Comparison of ENCODE assay signal across 18 cellular contexts in genomic region chr12:15158114-15158513, GRCh38.
"Had no signal": no experiment of that assay in that cellular context is flagged by ENCODE, and none has a peak within 500 bp of the region (broad histone marks: within the 10 kb centered on the region; RNA-seq: fewer than 3 reads in every experiment).

No MANE protein-coding gene starts in this region.

- H3K9me3 ChIP-seq: adrenal gland, pancreas, prostate gland had no signal

- H3K4me1 ChIP-seq: pancreas, prostate gland had no signal

- DNase-seq: activated CD4-positive, alpha-beta T cell treated with anti-CD3 and anti-CD28 coated beads for 48 hours; activated CD4-positive, alpha-beta T cell treated with anti-CD3 and anti-CD28 coated beads, Interleukin-2, amount 50 U/mL, for 48 hours; activated CD8-positive, alpha-beta memory T cell treated with anti-CD3 and anti-CD28 coated beads for 24 hours; activated effector memory CD4-positive, alpha-beta T cell treated with Interleukin-2 at 50 U/mL for 16 hours; activated naive CD4-positive, alpha-beta T cell treated with Interleukin-2 at 50 U/mL for 16 hours; activated naive CD8-positive, alpha-beta T cell treated with anti-CD3 and anti-CD28 coated beads for 36 hours; brain microvascular endothelial cell; central memory CD4-positive, alpha-beta T cell; foreskin fibroblast; kidney glomerular epithelial cell; pancreas; retina; stimulated activated CD4-positive, alpha-beta T cell treated with anti-CD3 and anti-CD28 coated beads, Interleukin-4, amount 100 ng/mL, for 24 hours; SW 1271; T-helper 9 cell had no signal

- H3K27me3 ChIP-seq: adrenal gland, brain microvascular endothelial cell, pancreas had no signal

- H3K27ac ChIP-seq: brain microvascular endothelial cell, pancreas, VCaP had no signal

- H3K36me3 ChIP-seq: adrenal gland, brain microvascular endothelial cell, pancreas, prostate gland had no signal

- H3K4me3 ChIP-seq: adrenal gland, pancreas, prostate gland had no signal
